ENCODE assay signal across 23 cellular contexts in the genomic region with DNA sequence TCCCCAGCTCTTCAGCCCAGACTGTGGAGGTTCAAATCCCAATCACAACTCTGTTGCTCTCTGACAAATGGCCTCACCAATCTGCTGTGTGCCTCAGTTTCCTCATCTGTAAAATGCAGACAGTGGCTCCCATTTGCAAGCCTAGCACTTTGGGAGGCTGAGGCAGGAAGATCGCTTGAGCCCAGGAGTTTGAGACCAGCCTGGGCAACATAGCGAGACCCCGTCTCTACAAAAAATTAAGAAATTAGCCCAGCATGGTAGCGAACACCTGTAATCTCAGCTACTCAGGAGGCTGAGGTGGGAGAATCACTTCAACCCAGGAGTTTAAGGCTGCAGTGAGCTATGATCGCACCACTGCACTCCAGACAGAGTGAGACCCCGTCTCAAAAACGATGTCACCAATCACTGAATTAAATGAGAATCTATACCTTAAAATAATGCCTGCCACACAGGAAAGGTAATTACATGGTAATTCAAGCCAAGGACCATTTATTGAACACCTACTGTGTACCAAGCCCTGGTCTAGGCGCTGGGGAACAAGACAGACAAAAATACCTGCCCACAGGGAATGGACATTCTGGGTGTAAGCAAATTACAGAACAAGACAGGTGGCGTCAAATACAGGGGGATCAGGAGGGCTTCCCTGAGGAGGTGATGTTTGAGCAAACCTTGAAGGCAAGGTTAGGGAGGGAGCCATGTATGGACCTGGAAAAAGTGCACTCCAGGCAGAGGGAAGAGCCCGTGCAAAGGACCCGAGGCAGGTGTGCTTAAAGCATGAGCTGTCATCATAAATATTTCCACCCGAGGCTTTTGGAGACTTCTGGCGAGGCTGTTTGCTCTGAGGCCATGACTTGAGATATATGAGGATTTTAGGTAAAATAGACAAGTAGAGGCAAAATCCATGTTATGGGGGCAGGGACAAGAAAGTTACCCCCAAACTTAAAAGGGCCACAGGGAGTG. TPM values are rescaled to one million over a fixed set of nuclear protein-coding genes. Genes with fewer than 3 reads are reported as not detected.
A peak's percentile ranks its signal among the peaks of the same experiment; 100 is the strongest.
DNase-seq lines count a peak whose midpoint lies in the region; ATAC-seq and TF ChIP-seq lines count a peak whose summit lies in the region.
"Had no signal": no experiment of that assay in that cellular context is flagged by ENCODE, and none has a peak within 500 bp of the region (broad histone marks: within the 10 kb centered on the region; RNA-seq: fewer than 3 reads in every experiment).

No MANE protein-coding gene starts in this region.

- intact Hi-C loops in activated naive CD4-positive, alpha-beta T cell treated with anti-CD3 and anti-CD28 coated beads for 36 hours (cut with micrococcal nuclease): loop anchor here (5.0 kb wide), 2 partner anchors 56 to 111 kb away; no protein-coding TSS in a partner anchor

- no peak for DNase-seq in activated naive CD4-positive, alpha-beta T cell treated with anti-CD3 and anti-CD28 coated beads, Interleukin-2, amount 10 ng/mL, durations not matched to agents 7 days and 5 days
- no peak for DNase-seq in activated naive CD4-positive, alpha-beta T cell treated with anti-CD3 and anti-CD28 coated beads for 36 hours
- no peak for DNase-seq in T-helper 17 cell
- DNase-seq in glutamatergic neuron: no peak
- DNase-seq in stimulated activated effector memory CD8-positive, alpha-beta T cell treated with anti-CD3 and anti-CD28 coated beads, Interleukin-12 subunit alpha, Interleukin-12 subunit beta, amount 100 ng/mL, for 72 hours (ENCODE audit: low spot score in 2 of 2): no peak
- no peak for DNase-seq in effector CD4-positive, alpha-beta T cell
- no peak for DNase-seq in LoVo (ENCODE audit: low spot score)
- DNase-seq: activated CD4-positive, alpha-beta T cell treated with anti-CD3 and anti-CD28 coated beads for 1 hour; activated CD8-positive, alpha-beta memory T cell treated with anti-CD3 and anti-CD28 coated beads, Interleukin-2, amount 10 ng/mL, durations not matched to agents 7 days and 5 days; activated effector memory CD4-positive, alpha-beta T cell treated with Interleukin-2 at 50 U/mL for 16 hours; dermis blood vessel endothelial cell; heart left ventricle; KBM-7; mammary epithelial cell; MV-4-11; NCI-H1694; NCI-H2171 treated with DMSO at 0.1 percent for 48 hours; NCI-H526; T1000 had no signal

- CTCF ChIA-PET in activated naive CD4-positive, alpha-beta T cell treated with anti-CD3 and anti-CD28 coated beads, Interleukin-2, amount 10 ng/mL, durations not matched to agents 7 days and 5 days (lab: Charles Lee): interaction anchor here (1.3 kb wide), 1 partner anchor 29 kb away, joined by 3 read pairs; a partner anchor contains a TSS
- CTCF ChIA-PET in activated naive CD4-positive, alpha-beta T cell treated with anti-CD3 and anti-CD28 coated beads for 36 hours (lab: Charles Lee): no interaction called here

- H3K4me1 Mint-ChIP-seq in activated naive CD4-positive, alpha-beta T cell treated with anti-CD3 and anti-CD28 coated beads, Interleukin-2, amount 10 ng/mL, durations not matched to agents 7 days and 5 days: peaks cover 30% of the 10 kb centered on the region
- H3K4me1 Mint-ChIP-seq in activated naive CD4-positive, alpha-beta T cell treated with anti-CD3 and anti-CD28 coated beads for 36 hours (ENCODE audit: low read depth): peaks cover 14% of the 10 kb centered on the region
- H3K4me1 Mint-ChIP-seq in T-helper 17 cell (peaks cover 17% of the 10 kb centered on the region), glutamatergic neuron (ENCODE audit: low read depth, unreplicated experiment) (peaks cover 8% of the 10 kb centered on the region)
- peaks cover 20% of the 10 kb centered on the region for H3K4me1 Mint-ChIP-seq in stimulated activated effector memory CD8-positive, alpha-beta T cell treated with anti-CD3 and anti-CD28 coated beads, Interleukin-12 subunit alpha, Interleukin-12 subunit beta, amount 100 ng/mL, for 72 hours

- peaks cover 20% of the 10 kb centered on the region for H3K27me3 Mint-ChIP-seq in activated naive CD4-positive, alpha-beta T cell treated with anti-CD3 and anti-CD28 coated beads, Interleukin-2, amount 10 ng/mL, durations not matched to agents 7 days and 5 days
- no peaks in the 10 kb centered on the region for H3K27me3 Mint-ChIP-seq in activated naive CD4-positive, alpha-beta T cell treated with anti-CD3 and anti-CD28 coated beads for 36 hours (ENCODE audit: low read depth)
- no peaks in the 10 kb centered on the region for H3K27me3 Mint-ChIP-seq in T-helper 17 cell
- H3K27me3 Mint-ChIP-seq in glutamatergic neuron (ENCODE audit: unreplicated experiment): peaks cover 9% of the 10 kb centered on the region
- H3K27me3 Mint-ChIP-seq: activated CD8-positive, alpha-beta memory T cell treated with anti-CD3 and anti-CD28 coated beads, Interleukin-2, amount 10 ng/mL, durations not matched to agents 7 days and 5 days had no signal

- no peaks in the 10 kb centered on the region for H3K9me3 Mint-ChIP-seq in activated naive CD4-positive, alpha-beta T cell treated with anti-CD3 and anti-CD28 coated beads, Interleukin-2, amount 10 ng/mL, durations not matched to agents 7 days and 5 days
- H3K9me3 Mint-ChIP-seq in activated naive CD4-positive, alpha-beta T cell treated with anti-CD3 and anti-CD28 coated beads for 36 hours: no peaks in the 10 kb centered on the region
- peaks cover 9% of the 10 kb centered on the region for H3K9me3 Mint-ChIP-seq in glutamatergic neuron (ENCODE audit: unreplicated experiment)
- H3K9me3 Mint-ChIP-seq in stimulated activated effector memory CD8-positive, alpha-beta T cell treated with anti-CD3 and anti-CD28 coated beads, Interleukin-12 subunit alpha, Interleukin-12 subunit beta, amount 100 ng/mL, for 72 hours: no peaks in the 10 kb centered on the region

- ATAC-seq in T-helper 17 cell: no peak
- no peak for ATAC-seq in stimulated activated effector memory CD8-positive, alpha-beta T cell treated with anti-CD3 and anti-CD28 coated beads, Interleukin-12 subunit alpha, Interleukin-12 subunit beta, amount 100 ng/mL, for 72 hours
- ATAC-seq in HG02885 (IDR thresholded peaks at IDR 0.05; ENCODE audit: poor library complexity, unreplicated experiment): no peak
- ATAC-seq: activated CD8-positive, alpha-beta memory T cell treated with anti-CD3 and anti-CD28 coated beads, Interleukin-2, amount 10 ng/mL, durations not matched to agents 7 days and 5 days; HCT116; heart left ventricle; sciatic nerve had no signal

- no peaks in the 10 kb centered on the region for H3K36me3 Mint-ChIP-seq in activated naive CD4-positive, alpha-beta T cell treated with anti-CD3 and anti-CD28 coated beads, Interleukin-2, amount 10 ng/mL, durations not matched to agents 7 days and 5 days
- peaks cover 3% of the 10 kb centered on the region for H3K36me3 Mint-ChIP-seq in activated naive CD4-positive, alpha-beta T cell treated with anti-CD3 and anti-CD28 coated beads for 36 hours (ENCODE audit: low read depth)
- H3K36me3 Mint-ChIP-seq in T-helper 17 cell (ENCODE audit: low read depth): no peaks in the 10 kb centered on the region
- H3K36me3 Mint-ChIP-seq in glutamatergic neuron (ENCODE audit: unreplicated experiment): no peaks in the 10 kb centered on the region
- no peaks in the 10 kb centered on the region for H3K36me3 Mint-ChIP-seq in stimulated activated effector memory CD8-positive, alpha-beta T cell treated with anti-CD3 and anti-CD28 coated beads, Interleukin-12 subunit alpha, Interleukin-12 subunit beta, amount 100 ng/mL, for 72 hours
- H3K36me3 Mint-ChIP-seq: activated CD8-positive, alpha-beta memory T cell treated with anti-CD3 and anti-CD28 coated beads, Interleukin-2, amount 10 ng/mL, durations not matched to agents 7 days and 5 days had no signal

- peak overlapping the region; percentile 51 for H3K4me3 Mint-ChIP-seq in activated naive CD4-positive, alpha-beta T cell treated with anti-CD3 and anti-CD28 coated beads, Interleukin-2, amount 10 ng/mL, durations not matched to agents 7 days and 5 days
- H3K4me3 Mint-ChIP-seq in activated naive CD4-positive, alpha-beta T cell treated with anti-CD3 and anti-CD28 coated beads for 36 hours: no peak overlapping the region
- H3K4me3 Mint-ChIP-seq in T-helper 17 cell: peak overlapping the region; percentile 78
- H3K4me3 Mint-ChIP-seq in glutamatergic neuron (ENCODE audit: unreplicated experiment): peak overlapping the region; percentile 46
- H3K4me3 Mint-ChIP-seq in stimulated activated effector memory CD8-positive, alpha-beta T cell treated with anti-CD3 and anti-CD28 coated beads, Interleukin-12 subunit alpha, Interleukin-12 subunit beta, amount 100 ng/mL, for 72 hours: peak overlapping the region; percentile 29
- H3K4me3 Mint-ChIP-seq: activated CD8-positive, alpha-beta memory T cell treated with anti-CD3 and anti-CD28 coated beads, Interleukin-2, amount 10 ng/mL, durations not matched to agents 7 days and 5 days had no signal

- peak overlapping the region; percentile 47 for H3K27ac Mint-ChIP-seq in activated naive CD4-positive, alpha-beta T cell treated with anti-CD3 and anti-CD28 coated beads, Interleukin-2, amount 10 ng/mL, durations not matched to agents 7 days and 5 days
- no peak overlapping the region for H3K27ac Mint-ChIP-seq in activated naive CD4-positive, alpha-beta T cell treated with anti-CD3 and anti-CD28 coated beads for 36 hours
- peak overlapping the region; percentile 37 for H3K27ac Mint-ChIP-seq in T-helper 17 cell
- no peak overlapping the region for H3K27ac Mint-ChIP-seq in glutamatergic neuron (ENCODE audit: unreplicated experiment)
- no peak overlapping the region for H3K27ac Mint-ChIP-seq in stimulated activated effector memory CD8-positive, alpha-beta T cell treated with anti-CD3 and anti-CD28 coated beads, Interleukin-12 subunit alpha, Interleukin-12 subunit beta, amount 100 ng/mL, for 72 hours
- H3K27ac Mint-ChIP-seq: activated CD8-positive, alpha-beta memory T cell treated with anti-CD3 and anti-CD28 coated beads, Interleukin-2, amount 10 ng/mL, durations not matched to agents 7 days and 5 days had no signal

- no peaks in the 10 kb centered on the region for H3K9me3 ChIP-seq in T-helper 17 cell (ENCODE audit: control insufficient read depth, low read length, poor library complexity, severe bottlenecking)
- H3K9me3 ChIP-seq: heart left ventricle had no signal

- no peak for TF ChIP-seq CTCF in glutamatergic neuron (IDR thresholded peaks at IDR 0.05; ENCODE audit: partially characterized antibody, unreplicated experiment)

RNA-seq across cellular contexts. Expression of a gene that starts 7.7 kb away (rescaled TPM):
- 1 to 10 TPM; 5.3 to 6.0 TPM for total RNA-seq in activated naive CD4-positive, alpha-beta T cell treated with anti-CD3 and anti-CD28 coated beads for 36 hours
- total RNA-seq in T-helper 17 cell (1 to 10 TPM; 1.8 to 2.1 TPM), glutamatergic neuron (ENCODE audit: unreplicated experiment) (109 TPM)

RNA-seq across cellular contexts. Expression of a gene that starts 12.0 kb away (rescaled TPM):
- 1 to 10 TPM; 8.7 to 9.3 TPM for total RNA-seq in activated naive CD4-positive, alpha-beta T cell treated with anti-CD3 and anti-CD28 coated beads for 36 hours
- 10 to 100 TPM; 13.9 to 14.9 TPM for total RNA-seq in T-helper 17 cell
- total RNA-seq in glutamatergic neuron (ENCODE audit: unreplicated experiment): 23.4 TPM

RNA-seq across cellular contexts. Expression of a gene that starts 22.9 kb away (rescaled TPM):
- 10 to 100 TPM; 24.7 to 25.3 TPM for total RNA-seq in activated naive CD4-positive, alpha-beta T cell treated with anti-CD3 and anti-CD28 coated beads for 36 hours
- total RNA-seq in T-helper 17 cell (10 to 100 TPM; 21.7 to 23.1 TPM), glutamatergic neuron (ENCODE audit: unreplicated experiment) (14.9 TPM)

RNA-seq across cellular contexts. Expression of a gene that starts 26.5 kb away (rescaled TPM):
- total RNA-seq in activated naive CD4-positive, alpha-beta T cell treated with anti-CD3 and anti-CD28 coated beads for 36 hours: under 1 TPM in 1 of 2 experiments, not detected in 1; 0.20 TPM
- total RNA-seq in T-helper 17 cell (under 1 TPM in 1 of 2 donors, not detected in 1; 0.26 TPM), glutamatergic neuron (ENCODE audit: unreplicated experiment) (not detected)
- total RNA-seq: activated CD8-positive, alpha-beta memory T cell treated with anti-CD3 and anti-CD28 coated beads, Interleukin-2, amount 10 ng/mL, durations not matched to agents 7 days and 5 days; mammary epithelial cell; RPMI7951 had no signal

RNA-seq across cellular contexts. Expression of a gene that starts 29.2 kb away (rescaled TPM):
- total RNA-seq in activated naive CD4-positive, alpha-beta T cell treated with anti-CD3 and anti-CD28 coated beads for 36 hours: 100 to 1,000 TPM; 108 to 109 TPM
- 10 to 100 TPM; 70.7 to 72.2 TPM for total RNA-seq in T-helper 17 cell
- total RNA-seq in glutamatergic neuron (ENCODE audit: unreplicated experiment): 85.7 TPM

Comparison
In these comparisons a context has a peak if more than half of its experiments do, and no peak if none do; other contexts are left out.
1. H3K27ac Mint-ChIP-seq: peak in activated naive CD4-positive, alpha-beta T cell treated with anti-CD3 and anti-CD28 coated beads, Interleukin-2, amount 10 ng/mL, durations not matched to agents 7 days and 5 days (single experiment) and T-helper 17 cell (single experiment); none in activated naive CD4-positive, alpha-beta T cell treated with anti-CD3 and anti-CD28 coated beads for 36 hours (single experiment), glutamatergic neuron (single experiment) and stimulated activated effector memory CD8-positive, alpha-beta T cell treated with anti-CD3 and anti-CD28 coated beads, Interleukin-12 subunit alpha, Interleukin-12 subunit beta, amount 100 ng/mL, for 72 hours (single experiment).
2. RNA of a gene that starts 7.7 kb away (total RNA-seq): 109 TPM in glutamatergic neuron (single experiment); 5.3 to 6.0 TPM in activated naive CD4-positive, alpha-beta T cell treated with anti-CD3 and anti-CD28 coated beads for 36 hours and 1.8 to 2.1 TPM in T-helper 17 cell; every median in the first group is over 10 times any median in the second.